7 cellular contexts compared by ENCODE assay signal in genomic region chr4:70687347-70687746, GRCh38. TPM values are rescaled to one million over a fixed set of nuclear protein-coding genes. Genes with fewer than 3 reads are reported as not detected.
DNase-seq lines count a peak whose midpoint lies in the region; ATAC-seq and TF ChIP-seq lines count a peak whose summit lies in the region.
"Not testable (repeated sequence)": the region's sequence is repeated elsewhere in the genome, so short reads cannot be mapped to it uniquely, and the experiment has no call there.

No MANE protein-coding gene starts in this region.

- not testable (repeated sequence) for TF ChIP-seq CTCF in OCI-LY7 (conservative IDR thresholded peaks at IDR 0.05; ENCODE audit: low read length); chondrocyte (IDR thresholded peaks at IDR 0.05)

- H3K27ac ChIP-seq in OCI-LY7 (ENCODE audit: low read depth, low read length, poor library complexity, severe bottlenecking) (peak overlapping the region; percentile 84), skin epidermis (peak overlapping the region; percentile 60 to 98 (median 94))

- H3K4me1 ChIP-seq in OCI-LY7 (ENCODE audit: insufficient read depth, low read length, poor library complexity, severe bottlenecking) = peaks cover 62% of the 10 kb centered on the region
- H3K4me1 ChIP-seq in mucosa of stomach (ENCODE audit: control insufficient read depth, insufficient read depth, low read length) = not testable (repeated sequence)

- CTCF ChIA-PET in OCI-LY7 (lab: Charles Lee; ENCODE audit: unreplicated experiment) = interaction anchor here (0.9 kb wide), 1 partner anchor 10 kb away, joined by 4 read pairs; no protein-coding TSS in a partner anchor

- H4K20me1 ChIP-seq in OCI-LY7 (ENCODE audit: insufficient read depth, low read length) = peaks cover 20% of the 10 kb centered on the region

- not testable (repeated sequence) for H3K9me3 Mint-ChIP-seq in activated T-cell treated with anti-CD3 and anti-CD28 coated beads, Interleukin-2, amount 50 U/mL, for 24 hours; chondrocyte (ENCODE audit: low read depth)

- peak overlapping the region; percentile 88 for H3K4me3 ChIP-seq in OCI-LY7 (ENCODE audit: low read depth, low read length, poor library complexity, severe bottlenecking)
- H3K4me3 ChIP-seq in mucosa of stomach (ENCODE audit: low read length) = peak overlapping the region; percentile 42
- H3K4me3 ChIP-seq in skin epidermis = peak overlapping the region; percentile 70 to 96 (median 92)

- POLR2A ChIA-PET in OCI-LY7 (lab: Charles Lee) = interaction anchor here (0.6 to 8.6 kb wide), 8 partner anchors 8 to 139 kb away, joined by 3 to 112 read pairs (median 4); partner anchors contain the start of gene JCHAIN

- BruUV-seq in OCI-LY7 (replicated peaks; lab: Mats Ljungman, UMichigan) = not testable (repeated sequence)

- not testable (repeated sequence) for DNase-seq in OCI-LY7 (ENCODE audit: low spot score); activated T-cell treated with anti-CD3 and anti-CD28 coated beads, Interleukin-2, amount 50 U/mL, for 24 hours; chondrocyte (ENCODE audit: low spot score)
- DNase-seq in left cardiac atrium = peak; percentile 32

- intact Hi-C loops in OCI-LY7 (cut with micrococcal nuclease; ENCODE audit: unreplicated experiment) (loop anchor here (5.0 kb wide), 2 partner anchors 150 to 240 kb away; partner anchors contain the start of gene GRSF1), left cardiac atrium (cut with DNase I) (loop anchor here in 1 of 2 donors (5.0 kb wide), 1 partner anchor 150 kb away; the partner anchor contains the start of gene GRSF1)

- H3K9ac ChIP-seq in mucosa of stomach (ENCODE audit: low read length) = peak overlapping the region; percentile 97

- H3K79me2 ChIP-seq in OCI-LY7 (ENCODE audit: insufficient read depth, low read depth, low read length) = peaks cover 59% of the 10 kb centered on the region

- peak overlapping the region; percentile 97 for H3K27ac Mint-ChIP-seq in activated T-cell treated with anti-CD3 and anti-CD28 coated beads, Interleukin-2, amount 50 U/mL, for 24 hours
- H3K27ac Mint-ChIP-seq in chondrocyte (ENCODE audit: unreplicated experiment) = peak overlapping the region; percentile 99

- H3K4me2 ChIP-seq in OCI-LY7 (ENCODE audit: low read length) = peak overlapping the region; percentile 99

- H3K27me3 Mint-ChIP-seq in activated T-cell treated with anti-CD3 and anti-CD28 coated beads, Interleukin-2, amount 50 U/mL, for 24 hours; chondrocyte (ENCODE audit: low read depth): not testable (repeated sequence)

- H3K9me3 ChIP-seq in OCI-LY7 (ENCODE audit: low read length); mucosa of stomach (ENCODE audit: control insufficient read depth, low read length): not testable (repeated sequence)

- not testable (repeated sequence) for H3K9me2 ChIP-seq in OCI-LY7 (ENCODE audit: insufficient read depth, low read length)

- H3K4me3 Mint-ChIP-seq in activated T-cell treated with anti-CD3 and anti-CD28 coated beads, Interleukin-2, amount 50 U/mL, for 24 hours = peak overlapping the region; percentile 98
- H3K4me3 Mint-ChIP-seq in chondrocyte (ENCODE audit: unreplicated experiment) = peak overlapping the region; percentile 98

- H3K27me3 ChIP-seq in mucosa of stomach (ENCODE audit: control insufficient read depth, insufficient read depth, low read length) = not testable (repeated sequence)

- H3K4me1 Mint-ChIP-seq in activated T-cell treated with anti-CD3 and anti-CD28 coated beads, Interleukin-2, amount 50 U/mL, for 24 hours (ENCODE audit: low read depth) = peaks cover 33% of the 10 kb centered on the region
- H3K4me1 Mint-ChIP-seq in chondrocyte (ENCODE audit: low read depth) = peaks cover 38% of the 10 kb centered on the region

- peaks cover 42% of the 10 kb centered on the region for H3K36me3 Mint-ChIP-seq in activated T-cell treated with anti-CD3 and anti-CD28 coated beads, Interleukin-2, amount 50 U/mL, for 24 hours (ENCODE audit: low read depth)
- H3K36me3 Mint-ChIP-seq in chondrocyte (ENCODE audit: low read depth) = not testable (repeated sequence)

- peak overlapping the region; percentile 78; the same call in 1 of the 2 replicates for H2AFZ ChIP-seq in OCI-LY7 (ENCODE audit: low read length)

- peaks cover 32% of the 10 kb centered on the region for H3K36me3 ChIP-seq in OCI-LY7 (ENCODE audit: insufficient read depth, low read length)
- not testable (repeated sequence) for H3K36me3 ChIP-seq in mucosa of stomach (ENCODE audit: control insufficient read depth, insufficient read depth, low read length)

- ATAC-seq in GM18873 (IDR thresholded peaks at IDR 0.05; ENCODE audit: low FRiP score, unreplicated experiment) (peak; percentile 0), left cardiac atrium (peak in 1 of 2 donors; percentile 1)

RNA-seq across cellular contexts. Expression of gene UTP3, which starts 1.0 kb away (rescaled TPM):
- 34.0 and 51.5 TPM in 2 replicates for total RNA-seq in OCI-LY7 (2014; rRNA removed; shearing (Covaris generic))
- total RNA-seq in OCI-LY7 (2022) (54.8 and 57.8 TPM in 2 replicates), chondrocyte (23.8 to 31.2 TPM (median 25.7 TPM) in 3 replicates), left cardiac atrium (10 to 100 TPM; 17.6 to 24.0 TPM)

RNA-seq across cellular contexts. Expression of gene JCHAIN, which starts 21.0 kb away (rescaled TPM):
- total RNA-seq in OCI-LY7 (2014; rRNA removed; shearing (Covaris generic)) = 1,460 and 1,542 TPM in 2 replicates
- total RNA-seq in OCI-LY7 (2022) (1,325 and 1,492 TPM in 2 replicates), chondrocyte (not detected in 3 replicates), left cardiac atrium (10 to 100 TPM in 1 of 2 donors, 1 to 10 TPM in 1; 9.0 to 12.0 TPM)

RNA-seq across cellular contexts. Expression of gene RUFY3, which starts 34.4 kb away (rescaled TPM):
- total RNA-seq in OCI-LY7 (2014; rRNA removed; shearing (Covaris generic)) = 36.4 and 38.2 TPM in 2 replicates
- total RNA-seq in OCI-LY7 (2022) = 42.6 and 52.2 TPM in 2 replicates
- total RNA-seq in chondrocyte = 36.3 to 65.4 TPM (median 39.3 TPM) in 3 replicates
- 10 to 100 TPM; 23.5 to 27.7 TPM for total RNA-seq in left cardiac atrium

RNA-seq across cellular contexts. Expression of gene ENAM, which starts 58.8 kb away (rescaled TPM):
- 0.32 TPM in 1 of 2 replicates, not detected in the other for total RNA-seq in OCI-LY7 (2014; rRNA removed; shearing (Covaris generic))
- total RNA-seq in OCI-LY7 (2022) = 3.5 and 6.2 TPM in 2 replicates
- not detected in 3 replicates for total RNA-seq in chondrocyte
- 1 to 10 TPM; 1.2 to 2.9 TPM for total RNA-seq in left cardiac atrium

Comparison
In these comparisons a context has a peak if more than half of its experiments do, and no peak if none do; other contexts are left out.
1. H3K4me3 ChIP-seq: peak in every context shown above with its lines; median percentile 92 in skin epidermis; 88 in OCI-LY7; 42 in mucosa of stomach.
2. RNA of gene JCHAIN, which starts 21.0 kb away (total RNA-seq): 1,325 to 1,542 TPM in OCI-LY7; 9.0 to 12.0 TPM in left cardiac atrium and not detected in chondrocyte; every median in the first group is over 100 times any median in the second.